18 cellular contexts compared by ENCODE assay signal in genomic region chr10:133311570-133311969, GRCh38. TPM values are rescaled to one million over a fixed set of nuclear protein-coding genes. Genes with fewer than 3 reads are reported as not detected.
A peak's percentile ranks its signal among the peaks of the same experiment; 100 is the strongest.
DNase-seq lines count a peak whose midpoint lies in the region; ATAC-seq and TF ChIP-seq lines count a peak whose summit lies in the region.
"Had no signal": no experiment of that assay in that cellular context is flagged by ENCODE, and none has a peak within 500 bp of the region (broad histone marks: within the 10 kb centered on the region; RNA-seq: fewer than 3 reads in every experiment).

No MANE protein-coding gene starts in this region.

- intact Hi-C loops in naive thymus-derived CD4-positive, alpha-beta T cell (cut with micrococcal nuclease), result no loop called here
- intact Hi-C loops in Right ventricle myocardium inferior (cut with DNase I), result no loop called here

- no peak for ATAC-seq in CD4-positive, CD25-positive, alpha-beta regulatory T cell (ENCODE audit: low read depth in 2 of 2)
- ATAC-seq in GM18511 (IDR thresholded peaks at IDR 0.05; ENCODE audit: unreplicated experiment) (no peak), Right ventricle myocardium inferior (no peak)
- ATAC-seq in naive thymus-derived CD4-positive, alpha-beta T cell, result no peak

- peaks cover 8 to 28% (median 13%) of the 10 kb centered on the region in 4 donors for H3K4me1 Mint-ChIP-seq in CD4-positive, CD25-positive, alpha-beta regulatory T cell
- H3K4me1 Mint-ChIP-seq in brain (peaks cover 39% of the 10 kb centered on the region), glutamatergic neuron (ENCODE audit: low read depth, unreplicated experiment) (peaks cover 20% of the 10 kb centered on the region), neural crest cell (peaks cover 18% of the 10 kb centered on the region)
- peaks cover 0 to 26% (median 22%) of the 10 kb centered on the region in 7 donors for H3K4me1 Mint-ChIP-seq in naive thymus-derived CD4-positive, alpha-beta T cell

- POLR2A ChIA-PET in naive thymus-derived CD4-positive, alpha-beta T cell (lab: Charles Lee), result no interaction called here

- peak overlapping the region in 3 of 4 donors; percentile 7 to 78 (median 52) for H3K4me3 Mint-ChIP-seq in CD4-positive, CD25-positive, alpha-beta regulatory T cell
- H3K4me3 Mint-ChIP-seq in brain (peak overlapping the region in 3 of 5 experiments; percentile 17 to 52 (median 42)), glutamatergic neuron (ENCODE audit: unreplicated experiment) (peak overlapping the region; percentile 30), neural crest cell (peak overlapping the region; percentile 31)
- H3K4me3 Mint-ChIP-seq in naive thymus-derived CD4-positive, alpha-beta T cell, result no peak overlapping the region
- H3K4me3 Mint-ChIP-seq: CD14-positive monocyte had no signal

- H3K36me3 Mint-ChIP-seq in CD4-positive, CD25-positive, alpha-beta regulatory T cell, result peaks cover 11% of the 10 kb centered on the region
- H3K36me3 Mint-ChIP-seq in brain (peaks cover 18% of the 10 kb centered on the region), glutamatergic neuron (ENCODE audit: unreplicated experiment) (no peaks in the 10 kb centered on the region), neural crest cell (ENCODE audit: low read depth) (peaks cover 2% of the 10 kb centered on the region)
- H3K36me3 Mint-ChIP-seq in naive thymus-derived CD4-positive, alpha-beta T cell, result peaks cover 0 to 14% (median 7%) of the 10 kb centered on the region in 5 donors

- no peak overlapping the region for H3K4me3 ChIP-seq in CD4-positive, CD25-positive, alpha-beta regulatory T cell (ENCODE audit: low read depth, low read length)
- H3K4me3 ChIP-seq in naive thymus-derived CD4-positive, alpha-beta T cell (ENCODE audit: low read length), result no peak overlapping the region
- H3K4me3 ChIP-seq: BLaER1, GM23248, HAP-1 had no signal

- peak overlapping the region in 1 of 3 donors; percentile 64 for H3K27ac Mint-ChIP-seq in CD4-positive, CD25-positive, alpha-beta regulatory T cell
- peak overlapping the region in 1 of 5 experiments; percentile 27 for H3K27ac Mint-ChIP-seq in brain
- H3K27ac Mint-ChIP-seq in glutamatergic neuron (ENCODE audit: unreplicated experiment), result no peak overlapping the region
- no peak overlapping the region for H3K27ac Mint-ChIP-seq in neural crest cell (ENCODE audit: unreplicated experiment)
- peak overlapping the region in 3 of 9 donors; percentile 35 to 71 (median 56) for H3K27ac Mint-ChIP-seq in naive thymus-derived CD4-positive, alpha-beta T cell

- peaks cover 0 to 3% (median 0%) of the 10 kb centered on the region in 7 donors for H3K9me3 Mint-ChIP-seq in CD4-positive, CD25-positive, alpha-beta regulatory T cell
- H3K9me3 Mint-ChIP-seq in brain (peaks cover 0 to 3% (median 0%) of the 10 kb centered on the region in 5 experiments), glutamatergic neuron (ENCODE audit: unreplicated experiment) (peaks cover 18% of the 10 kb centered on the region), neural crest cell (no peaks in the 10 kb centered on the region)
- peaks cover 0 to 8% (median 0%) of the 10 kb centered on the region in 11 donors for H3K9me3 Mint-ChIP-seq in naive thymus-derived CD4-positive, alpha-beta T cell

- H3K27me3 ChIP-seq in CD4-positive, CD25-positive, alpha-beta regulatory T cell (ENCODE audit: control insufficient read depth, insufficient read depth, low read length), result no peaks in the 10 kb centered on the region
- H3K27me3 ChIP-seq in naive thymus-derived CD4-positive, alpha-beta T cell (ENCODE audit: control insufficient read depth in 2 of 2, insufficient read depth in 2 of 2, low read length in 2 of 2), result no peaks in the 10 kb centered on the region
- H3K27me3 ChIP-seq: BLaER1 had no signal

- no peak for TF ChIP-seq CTCF in brain (conservative IDR thresholded peaks at IDR 0.05)
- no peak for TF ChIP-seq CTCF in glutamatergic neuron (IDR thresholded peaks at IDR 0.05; ENCODE audit: partially characterized antibody, unreplicated experiment)
- no peak for TF ChIP-seq CTCF in neural crest cell (conservative IDR thresholded peaks at IDR 0.05)

- peaks cover 18% of the 10 kb centered on the region for H3K4me1 ChIP-seq in CD4-positive, CD25-positive, alpha-beta regulatory T cell (ENCODE audit: control insufficient read depth, insufficient read depth, low read length, poor library complexity, severe bottlenecking)
- peaks cover 8 to 10% of the 10 kb centered on the region in 2 donors for H3K4me1 ChIP-seq in naive thymus-derived CD4-positive, alpha-beta T cell (ENCODE audit: control insufficient read depth in 2 of 2, insufficient read depth in 2 of 2, low read length in 2 of 2)
- H3K4me1 ChIP-seq: HAP-1 had no signal

- CTCF ChIA-PET in naive thymus-derived CD4-positive, alpha-beta T cell (lab: Charles Lee), result no interaction called here

- peaks cover 9% of the 10 kb centered on the region for H3K27me3 Mint-ChIP-seq in CD4-positive, CD25-positive, alpha-beta regulatory T cell
- H3K27me3 Mint-ChIP-seq in brain (peaks cover 7% of the 10 kb centered on the region), glutamatergic neuron (ENCODE audit: unreplicated experiment) (peaks cover 12% of the 10 kb centered on the region), neural crest cell (ENCODE audit: low read depth) (no peaks in the 10 kb centered on the region)
- H3K27me3 Mint-ChIP-seq in naive thymus-derived CD4-positive, alpha-beta T cell, result peaks cover 0 to 8% (median 0%) of the 10 kb centered on the region in 5 donors

- H3K27ac ChIP-seq in CD4-positive, CD25-positive, alpha-beta regulatory T cell (ENCODE audit: insufficient read depth, low read length, poor library complexity, severe bottlenecking), result no peak overlapping the region
- no peak overlapping the region for H3K27ac ChIP-seq in naive thymus-derived CD4-positive, alpha-beta T cell (ENCODE audit: low read depth, low read length)
- H3K27ac ChIP-seq: BLaER1, GM23248 had no signal

- no peaks in the 10 kb centered on the region for H3K9me3 ChIP-seq in CD4-positive, CD25-positive, alpha-beta regulatory T cell (ENCODE audit: control insufficient read depth in 2 of 2, low read length in 2 of 2)
- H3K9me3 ChIP-seq in naive thymus-derived CD4-positive, alpha-beta T cell (ENCODE audit: control insufficient read depth in 2 of 3, low read length in 3 of 3), result no peaks in the 10 kb centered on the region
- H3K9me3 ChIP-seq: HAP-1 had no signal

- peaks cover 22% of the 10 kb centered on the region for H3K36me3 ChIP-seq in CD4-positive, CD25-positive, alpha-beta regulatory T cell (ENCODE audit: control insufficient read depth, insufficient read depth, low read length)
- H3K36me3 ChIP-seq in naive thymus-derived CD4-positive, alpha-beta T cell (ENCODE audit: control insufficient read depth in 2 of 3, insufficient read depth in 3 of 3, low read length in 3 of 3), result peaks cover 8 to 43% (median 11%) of the 10 kb centered on the region in 3 experiments
- H3K36me3 ChIP-seq: HAP-1 had no signal

- no peak for DNase-seq in CD4-positive, CD25-positive, alpha-beta regulatory T cell
- DNase-seq in glutamatergic neuron (peak; percentile 65), neural crest cell (ENCODE audit: low read depth, low spot score) (no peak), LoVo (ENCODE audit: low spot score) (no peak), Right ventricle myocardium inferior (ENCODE audit: missing footprints) (no peak)
- DNase-seq in naive thymus-derived CD4-positive, alpha-beta T cell, result no peak
- DNase-seq: 8988T, COR-L47, GM23248 had no signal

RNA-seq across cellular contexts. Expression of gene ZNF511, which starts 2.9 kb away (rescaled TPM):
- total RNA-seq in CD4-positive, CD25-positive, alpha-beta regulatory T cell, result 29.1 TPM
- 10 to 100 TPM; 67.5 to 96.4 (median 78.7) TPM for polyA plus RNA-seq in CD4-positive, CD25-positive, alpha-beta regulatory T cell
- 39.1 TPM for polyA plus RNA-seq in brain (ENCODE audit: insufficient read depth, low read depth, low replicate concordance)
- total RNA-seq in glutamatergic neuron (ENCODE audit: unreplicated experiment) (24.6 TPM), neural crest cell (62.7 and 75.6 TPM in 2 replicates), Right ventricle myocardium inferior (39.4 TPM)
- 10 to 100 TPM; 29.6 to 49.8 (median 32.8) TPM for total RNA-seq in naive thymus-derived CD4-positive, alpha-beta T cell
- polyA plus RNA-seq in naive thymus-derived CD4-positive, alpha-beta T cell, result 10 to 100 TPM; 78.9 to 88.1 TPM

RNA-seq across cellular contexts. Expression of gene TUBGCP2, which starts 2.9 kb away (rescaled TPM):
- 73.8 TPM for total RNA-seq in CD4-positive, CD25-positive, alpha-beta regulatory T cell
- polyA plus RNA-seq in CD4-positive, CD25-positive, alpha-beta regulatory T cell, result 10 to 100 TPM; 23.5 to 31.8 (median 28.1) TPM
- polyA plus RNA-seq in brain (ENCODE audit: insufficient read depth, low read depth, low replicate concordance), result 58.0 TPM
- 61.4 TPM for total RNA-seq in glutamatergic neuron (ENCODE audit: unreplicated experiment)
- 70.0 and 72.0 TPM in 2 replicates for total RNA-seq in neural crest cell
- 10 to 100 TPM; 67.7 to 97.0 (median 69.5) TPM for total RNA-seq in naive thymus-derived CD4-positive, alpha-beta T cell
- 10 to 100 TPM; 29.6 to 32.6 TPM for polyA plus RNA-seq in naive thymus-derived CD4-positive, alpha-beta T cell
- 44.7 TPM for total RNA-seq in Right ventricle myocardium inferior

RNA-seq across cellular contexts. Expression of gene CALY, which starts 25.1 kb away (rescaled TPM):
- total RNA-seq in CD4-positive, CD25-positive, alpha-beta regulatory T cell, result 1.8 TPM
- 1 to 10 TPM in 2 of 4 donors, under 1 TPM in 2; 0.76 to 1.3 (median 1.00) TPM for polyA plus RNA-seq in CD4-positive, CD25-positive, alpha-beta regulatory T cell
- 52.8 TPM for polyA plus RNA-seq in brain (ENCODE audit: insufficient read depth, low read depth, low replicate concordance)
- 19.8 TPM for total RNA-seq in glutamatergic neuron (ENCODE audit: unreplicated experiment)
- 0.82 and 0.89 TPM in 2 replicates for total RNA-seq in neural crest cell
- total RNA-seq in naive thymus-derived CD4-positive, alpha-beta T cell, result 1 to 10 TPM in 4 of 5 experiments, not detected in 1; 1.5 to 5.1 (median 3.4) TPM
- polyA plus RNA-seq in naive thymus-derived CD4-positive, alpha-beta T cell, result under 1 TPM; 0.33 to 0.91 TPM
- not detected for total RNA-seq in Right ventricle myocardium inferior
- total RNA-seq: A673, H4 had no signal
- polyA plus RNA-seq: CD14-positive monocyte, GM23248 had no signal

RNA-seq across cellular contexts. Expression of gene ADAM8, which starts 34.9 kb away (rescaled TPM):
- total RNA-seq in CD4-positive, CD25-positive, alpha-beta regulatory T cell, result 148 TPM
- 10 to 100 TPM; 33.4 to 62.6 (median 49.8) TPM for polyA plus RNA-seq in CD4-positive, CD25-positive, alpha-beta regulatory T cell
- polyA plus RNA-seq in brain (ENCODE audit: insufficient read depth, low read depth, low replicate concordance), result 0.15 TPM
- total RNA-seq in glutamatergic neuron (ENCODE audit: unreplicated experiment) (5.4 TPM), neural crest cell (3.6 and 4.5 TPM in 2 replicates), Right ventricle myocardium inferior (2.0 TPM)
- 100 to 1,000 TPM in 2 of 5 experiments, 10 to 100 TPM in 3; 19.5 to 239 (median 87.6) TPM for total RNA-seq in naive thymus-derived CD4-positive, alpha-beta T cell
- 10 to 100 TPM; 22.7 to 27.8 TPM for polyA plus RNA-seq in naive thymus-derived CD4-positive, alpha-beta T cell
- polyA plus RNA-seq: GM23248 had no signal

RNA-seq across cellular contexts. Expression of gene PRAP1, which starts 35.6 kb away (rescaled TPM):
- total RNA-seq in CD4-positive, CD25-positive, alpha-beta regulatory T cell, result not detected
- polyA plus RNA-seq in CD4-positive, CD25-positive, alpha-beta regulatory T cell, result not detected
- polyA plus RNA-seq in brain (ENCODE audit: insufficient read depth, low read depth, low replicate concordance), result not detected
- not detected for total RNA-seq in glutamatergic neuron (ENCODE audit: unreplicated experiment)
- not detected in 2 replicates for total RNA-seq in neural crest cell
- not detected for total RNA-seq in naive thymus-derived CD4-positive, alpha-beta T cell
- polyA plus RNA-seq in naive thymus-derived CD4-positive, alpha-beta T cell, result not detected
- total RNA-seq in Right ventricle myocardium inferior, result not detected
- total RNA-seq: A673; CD8-positive, alpha-beta memory T cell; GM23248; H4 had no signal
- polyA plus RNA-seq: AG04450; CD14-positive monocyte; CD8-positive, alpha-beta memory T cell; GM23248 had no signal

Comparison
In these comparisons a context has a peak if more than half of its experiments do, and no peak if none do; other contexts are left out.
1. H3K4me3 Mint-ChIP-seq: peak in CD4-positive, CD25-positive, alpha-beta regulatory T cell (3 of 4), brain (3 of 5), glutamatergic neuron (single experiment) and neural crest cell (single experiment); none in naive thymus-derived CD4-positive, alpha-beta T cell (0 of 10).